Comparison of ENCODE assay signal across 8 cellular contexts in genomic region chr5:1294839-1295649, GRCh38. TPM values are rescaled to one million over a fixed set of nuclear protein-coding genes. Genes with fewer than 3 reads are reported as not detected.
DNase-seq lines count a peak whose midpoint lies in the region; ATAC-seq, FAIRE-seq and TF ChIP-seq lines count a peak whose summit lies in the region.

TERT (minus strand) TSS chr5:1295068; CDS start chr5:1294989, 79 bp downstream.

- FAIRE-seq in H54 (lab: Jason Lieb, UNC), result no peak

- no peaks in the 10 kb centered on the region for H3K4me1 Mint-ChIP-seq in neural crest cell

- ATAC-seq in SK-N-SH treated with all-trans-retinoic acid at 6 μM for 48 hours (peak; percentile 86), HG03196 (IDR thresholded peaks at IDR 0.05; ENCODE audit: unreplicated experiment) (no peak), HG02981 (IDR thresholded peaks at IDR 0.05; ENCODE audit: unreplicated experiment) (no peak)

- TF ChIP-seq POLR2A in H54 (IDR thresholded peaks at IDR 0.05; ENCODE audit: low read depth, low read length), result 0 out of 2 replicates have a peak, but pooled peaks have one; percentile 27

- no peaks in the 10 kb centered on the region for H3K36me3 Mint-ChIP-seq in neural crest cell (ENCODE audit: low read depth)

- H3K27me3 Mint-ChIP-seq in neural crest cell (ENCODE audit: low read depth), result peaks cover 48% of the 10 kb centered on the region

- DNase-seq in H54 (ENCODE audit: insufficient read length, low spot score), result no peak
- DNase-seq in activated naive CD4-positive, alpha-beta T cell treated with Interleukin-2 at 50 U/mL for 16 hours, result peak; percentile 81
- DNase-seq in neural crest cell (ENCODE audit: low read depth, low spot score), result peak; percentile 47
- no peak for DNase-seq in NCI-H774 (lab: John Stamatoyannopoulos, UW)
- no peak for DNase-seq in kidney tubule cell (ENCODE audit: low spot score)

- H3K27ac Mint-ChIP-seq in neural crest cell (ENCODE audit: unreplicated experiment), result no peak within 1 kb of the TSS

- H3K9me3 Mint-ChIP-seq in neural crest cell, result no peaks in the 10 kb centered on the region

- H3K4me3 Mint-ChIP-seq in neural crest cell, result no peak within 1 kb of the TSS

- TF ChIP-seq CTCF in neural crest cell (conservative IDR thresholded peaks at IDR 0.05), result no peak

TF ChIP-seq in SK-N-SH treated with all-trans-retinoic acid at 6 μM for 48 hours, 23 proteins besides CTCF, POLR2A, EP300 and RAD21:
- no peak for TF ChIP-seq RARB (CRISPR knock-in tag; IDR thresholded peaks at IDR 0.05)
- TF ChIP-seq TOX (CRISPR knock-in tag; IDR thresholded peaks at IDR 0.05; ENCODE audit: borderline replicate concordance), result no peak
- TF ChIP-seq CSRNP3 (CRISPR knock-in tag; IDR thresholded peaks at IDR 0.05), result no peak
- no peak for TF ChIP-seq ZNF70 (CRISPR knock-in tag; IDR thresholded peaks at IDR 0.05)
- TF ChIP-seq BACH2 (CRISPR knock-in tag; IDR thresholded peaks at IDR 0.05; ENCODE audit: borderline replicate concordance), result no peak
- TF ChIP-seq ZNF565 (CRISPR knock-in tag; conservative IDR thresholded peaks at IDR 0.05; ENCODE audit: low read depth), result no peak
- TF ChIP-seq OSR1 (CRISPR knock-in tag; IDR thresholded peaks at IDR 0.05), result no peak
- no peak for TF ChIP-seq ZFP30 (CRISPR knock-in tag; IDR thresholded peaks at IDR 0.05)
- no peak for TF ChIP-seq ZFP3 (CRISPR knock-in tag; IDR thresholded peaks at IDR 0.05)
- TF ChIP-seq CSDC2 (CRISPR knock-in tag; IDR thresholded peaks at IDR 0.05), result no peak
- no peak for TF ChIP-seq ESRRG (CRISPR knock-in tag; IDR thresholded peaks at IDR 0.05)
- TF ChIP-seq TCF4 (CRISPR knock-in tag; IDR thresholded peaks at IDR 0.05; ENCODE audit: borderline replicate concordance), result no peak
- TF ChIP-seq PPARA (CRISPR knock-in tag; IDR thresholded peaks at IDR 0.05; ENCODE audit: borderline replicate concordance), result no peak
- TF ChIP-seq SNAI2 (CRISPR knock-in tag; IDR thresholded peaks at IDR 0.05), result no peak
- TF ChIP-seq TSHZ2 (CRISPR knock-in tag; IDR thresholded peaks at IDR 0.05), result no peak

RNA-seq across cellular contexts. Expression of gene TERT, which starts in this region (rescaled TPM):
- total RNA-seq in neural crest cell, result 2.9 and 5.6 TPM in 2 replicates

Comparison
In these comparisons a context has a peak if more than half of its experiments do, and no peak if none do; other contexts are left out.
1. DNase-seq: peak in activated naive CD4-positive, alpha-beta T cell treated with Interleukin-2 at 50 U/mL for 16 hours (single experiment) and neural crest cell (single experiment); none in H54 (single experiment), NCI-H774 (single experiment) and kidney tubule cell (single experiment).